Comparison of ENCODE assay signal across 9 cellular contexts in the genomic region with DNA sequence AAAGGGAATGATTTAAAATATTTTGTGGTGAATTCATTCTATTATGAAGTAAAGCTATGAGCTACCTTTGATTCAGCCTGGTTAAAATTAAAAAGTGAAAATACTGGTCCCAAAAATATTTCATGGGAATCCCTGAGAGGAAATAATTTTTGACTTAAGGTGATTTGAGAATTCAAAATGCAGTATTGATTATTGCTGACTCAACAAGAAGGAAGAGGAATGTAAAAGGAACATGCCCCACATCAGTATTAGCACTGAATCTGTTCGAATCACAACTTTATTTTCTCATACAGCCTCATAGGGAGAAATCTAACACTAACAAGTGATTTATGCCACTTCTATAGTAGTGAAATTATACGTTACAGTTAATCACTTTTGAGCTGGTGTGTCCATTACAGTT.
"Had no signal": no experiment of that assay in that cellular context is flagged by ENCODE, and none has a peak within 500 bp of the region (broad histone marks: within the 10 kb centered on the region; RNA-seq: fewer than 3 reads in every experiment).

No MANE protein-coding gene starts in this region.

- H3K27me3 ChIP-seq: foreskin keratinocyte, suprapubic skin, tibial artery, upper lobe of left lung, uterus had no signal

- DNase-seq: kidney had no signal

- H3K4me3 ChIP-seq: coronary artery, lung, suprapubic skin, tibial artery, upper lobe of left lung, uterus had no signal

- H3K36me3 ChIP-seq: uterus had no signal

- H3K4me1 ChIP-seq: foreskin keratinocyte, suprapubic skin, tibial artery, upper lobe of left lung, uterus had no signal

- FAIRE-seq: small intestine had no signal

- H3K27ac ChIP-seq: coronary artery, foreskin keratinocyte, suprapubic skin, tibial artery, upper lobe of left lung, uterus had no signal

- H3K9me3 ChIP-seq: suprapubic skin, tibial artery, upper lobe of left lung, uterus had no signal
